ENCODE assay signal across 1 cellular context in genomic region chr1:8740034-8740449, GRCh38.
TF ChIP-seq lines count a peak whose summit lies in the region.

No MANE protein-coding gene starts in this region.

TF ChIP-seq in HepG2, 621 proteins besides CTCF, POLR2A, EP300 and RAD21 (continued from another document and continues in another):
- TF ChIP-seq ZNF772 (CRISPR knock-in tag; IDR thresholded peaks at IDR 0.05) (no peak), POLR2AphosphoS2 (IDR thresholded peaks at IDR 0.05; ENCODE audit: low read depth, low read length) (no peak), HNRNPK (IDR thresholded peaks at IDR 0.05; ENCODE audit: low read depth, low read length, poor library complexity, severe bottlenecking) (no peak), CSRNP1 (CRISPR knock-in tag; IDR thresholded peaks at IDR 0.05) (no peak), U2AF1 (optimal IDR thresholded peaks at IDR 0.05; ENCODE audit: low read depth, low read length) (no peak), IRF9 (CRISPR knock-in tag; IDR thresholded peaks at IDR 0.05; ENCODE audit: borderline replicate concordance) (no peak), ZNF335 (CRISPR knock-in tag; IDR thresholded peaks at IDR 0.05) (no peak), PAWR (CRISPR knock-in tag; IDR thresholded peaks at IDR 0.05; ENCODE audit: borderline replicate concordance) (no peak), FOXO4 (CRISPR knock-in tag; conservative IDR thresholded peaks at IDR 0.05) (no peak), NFYB (CRISPR knock-in tag; IDR thresholded peaks at IDR 0.05) (no peak), ZNF788 (CRISPR knock-in tag; IDR thresholded peaks at IDR 0.05; ENCODE audit: borderline replicate concordance) (no peak), ZNF615 (CRISPR knock-in tag; IDR thresholded peaks at IDR 0.05; ENCODE audit: borderline replicate concordance) (no peak), FOXP1 (IDR thresholded peaks at IDR 0.05) (peak; percentile 95), FOXP1 (CRISPR knock-in tag; IDR thresholded peaks at IDR 0.05) (peak; percentile 96), ZNF580 (CRISPR knock-in tag; IDR thresholded peaks at IDR 0.05; ENCODE audit: borderline replicate concordance, low read depth) (no peak), ZNF674 (CRISPR knock-in tag; IDR thresholded peaks at IDR 0.05; ENCODE audit: low read depth) (no peak), IKZF4 (CRISPR knock-in tag; IDR thresholded peaks at IDR 0.05; ENCODE audit: borderline replicate concordance, low read depth, not compliant biosample characterization) (no peak), ZNF652 (CRISPR knock-in tag; IDR thresholded peaks at IDR 0.05; ENCODE audit: borderline replicate concordance, low read depth) (no peak), ZNF451 (CRISPR knock-in tag; IDR thresholded peaks at IDR 0.05) (no peak), ERF (CRISPR knock-in tag; IDR thresholded peaks at IDR 0.05) (peak; percentile 57), ZNF557 (CRISPR knock-in tag; IDR thresholded peaks at IDR 0.05) (no peak), PCBP2 (optimal IDR thresholded peaks at IDR 0.05; ENCODE audit: low read depth, low read length, poor library complexity, severe bottlenecking) (no peak), ZNF576 (CRISPR knock-in tag; IDR thresholded peaks at IDR 0.05) (no peak), HMG20B (CRISPR knock-in tag; conservative IDR thresholded peaks at IDR 0.05) (0 out of 2 replicates have a peak, but pooled peaks have one; percentile 40), BRCA1 (CRISPR knock-in tag; IDR thresholded peaks at IDR 0.05) (no peak), CBFB (CRISPR knock-in tag; IDR thresholded peaks at IDR 0.05) (no peak), ZSCAN29 (CRISPR knock-in tag; conservative IDR thresholded peaks at IDR 0.05) (no peak), ZFP36 (IDR thresholded peaks at IDR 0.05; ENCODE audit: borderline replicate concordance, low read depth, low read length, partially characterized antibody) (no peak), ZBTB3 (CRISPR knock-in tag; IDR thresholded peaks at IDR 0.05; ENCODE audit: borderline replicate concordance, low read depth) (no peak; the same call in 1 of the 2 replicates), ZNF251 (CRISPR knock-in tag; IDR thresholded peaks at IDR 0.05) (no peak), SMYD3 (CRISPR knock-in tag; IDR thresholded peaks at IDR 0.05) (no peak), YY1 (IDR thresholded peaks at IDR 0.05; ENCODE audit: insufficient read depth, insufficient replicate concordance, low read depth, low read length) (no peak), TFE3 (CRISPR knock-in tag; IDR thresholded peaks at IDR 0.05) (0 out of 2 replicates have a peak, but pooled peaks have one; percentile 55), KLF16 (CRISPR knock-in tag; IDR thresholded peaks at IDR 0.05) (peak in 1 of 2 experiments; percentile 47; a peak in 1 of 4 replicates), TEAD3 (CRISPR knock-in tag; optimal IDR thresholded peaks at IDR 0.05; ENCODE audit: borderline replicate concordance) (peak; percentile 89), ARID5B (CRISPR knock-in tag; IDR thresholded peaks at IDR 0.05) (peak; percentile 95), CHCHD3 (CRISPR knock-in tag; IDR thresholded peaks at IDR 0.05) (no peak), NFE2L2 (IDR thresholded peaks at IDR 0.05; ENCODE audit: low read length) (no peak), NONO (IDR thresholded peaks at IDR 0.05) (no peak), NONO (CRISPR knock-in tag; conservative IDR thresholded peaks at IDR 0.05) (no peak), ZNF362 (CRISPR knock-in tag; IDR thresholded peaks at IDR 0.05; ENCODE audit: borderline replicate concordance) (no peak), ZNF574 (CRISPR knock-in tag; IDR thresholded peaks at IDR 0.05) (peak; percentile 68; the same call in 1 of the 2 replicates), PHF21A (CRISPR knock-in tag; IDR thresholded peaks at IDR 0.05) (no peak), ZNF552 (CRISPR knock-in tag; IDR thresholded peaks at IDR 0.05; ENCODE audit: borderline replicate concordance) (no peak), ZHX1 (CRISPR knock-in tag; IDR thresholded peaks at IDR 0.05; ENCODE audit: low read depth) (no peak), SNAPC2 (CRISPR knock-in tag; IDR thresholded peaks at IDR 0.05) (0 out of 2 replicates have a peak, but pooled peaks have one; percentile 35), REL (CRISPR knock-in tag; conservative IDR thresholded peaks at IDR 0.05) (no peak), SIN3B (IDR thresholded peaks at IDR 0.05; ENCODE audit: low read length) (no peak), MAFK (conservative IDR thresholded peaks at IDR 0.05 in 1 of 2, IDR thresholded peaks at IDR 0.05 in 1 of 2; ENCODE audit: low read length in 2 of 2) (no peak), HOXA3 (CRISPR knock-in tag; IDR thresholded peaks at IDR 0.05) (no peak), ZNF10 (CRISPR knock-in tag; IDR thresholded peaks at IDR 0.05; ENCODE audit: borderline replicate concordance, low read depth) (no peak), ZNF496 (CRISPR knock-in tag; IDR thresholded peaks at IDR 0.05; ENCODE audit: insufficient replicate concordance) (no peak)
